ENCODE assay signal across 8 cellular contexts in the genomic region with DNA sequence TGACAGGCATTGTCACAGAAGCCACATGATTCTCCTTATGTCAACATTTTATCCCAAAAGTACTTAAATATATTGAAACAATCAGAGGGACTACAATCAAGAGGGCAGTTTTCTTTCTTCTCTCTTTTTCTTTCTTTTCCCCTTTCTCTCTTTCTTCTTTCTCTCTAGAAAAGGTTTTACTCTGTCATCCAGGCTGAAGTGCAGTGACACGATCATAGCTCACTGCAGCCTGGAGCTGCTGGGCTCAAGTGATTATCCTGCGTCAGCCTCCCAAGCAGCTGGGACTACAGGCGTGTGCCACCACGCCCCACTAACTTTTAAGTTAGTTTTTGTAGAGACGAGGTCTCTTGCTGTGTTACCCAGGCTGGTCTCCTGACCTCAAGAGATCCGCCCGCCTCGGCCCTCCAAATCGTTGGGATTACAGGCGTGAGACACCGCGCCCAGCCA. TPM values are rescaled to one million over a fixed set of nuclear protein-coding genes. Genes with fewer than 3 reads are reported as not detected.
DNase-seq lines count a peak whose midpoint lies in the region; ATAC-seq, FAIRE-seq and TF ChIP-seq lines count a peak whose summit lies in the region.

No MANE protein-coding gene starts in this region.

- FAIRE-seq in RCC 7860 (lab: Jason Lieb, UNC), result no peak

- no peaks in the 10 kb centered on the region for H3K36me3 Mint-ChIP-seq in IgD-negative memory B cell
- H3K36me3 Mint-ChIP-seq in central memory CD8-positive, alpha-beta T cell (ENCODE audit: insufficient read depth), result peaks cover 8% of the 10 kb centered on the region

- peak overlapping the region; percentile 90 to 96 (median 94) for H3K4me3 Mint-ChIP-seq in IgD-negative memory B cell
- peak overlapping the region; percentile 93 for H3K4me3 Mint-ChIP-seq in central memory CD8-positive, alpha-beta T cell

- H3K9me3 ChIP-seq in A673 (ENCODE audit: low read depth, low read length, poor library complexity, severe bottlenecking) (no peaks in the 10 kb centered on the region), muscle layer of colon (ENCODE audit: low read length) (no peaks in the 10 kb centered on the region)

- no TSS peak for BruUV-seq in A673 (replicated peaks; lab: Mats Ljungman, UMichigan)

- DNase-seq in A673 (ENCODE audit: low spot score) (no peak), GM10266 (ENCODE audit: extremely low spot score) (no peak), RCC 7860 (ENCODE audit: low spot score) (no peak), activated gamma-delta T cell treated with Interleukin-2 at 50 U/mL for 16 hours (no peak)
- DNase-seq in central memory CD8-positive, alpha-beta T cell (ENCODE audit: low spot score in 2 of 2), result no peak

- no peak overlapping the region for H3K27ac ChIP-seq in A673 (ENCODE audit: low read depth, low read length, poor library complexity, severe bottlenecking)
- peak overlapping the region; percentile 97 for H3K27ac ChIP-seq in muscle layer of colon (ENCODE audit: low read depth, low read length)

- H3K36me3 ChIP-seq in A673 (ENCODE audit: insufficient read depth, low read length, poor library complexity, severe bottlenecking) (no peaks in the 10 kb centered on the region), muscle layer of colon (ENCODE audit: insufficient read depth, low read length) (no peaks in the 10 kb centered on the region)

- CTCF ChIA-PET in A673 (lab: Charles Lee), result no interaction called here

- no peaks in the 10 kb centered on the region for H3K27me3 Mint-ChIP-seq in IgD-negative memory B cell
- no peaks in the 10 kb centered on the region for H3K27me3 Mint-ChIP-seq in central memory CD8-positive, alpha-beta T cell

- peaks cover 20 to 24% (median 21%) of the 10 kb centered on the region in 3 donors for H3K4me1 Mint-ChIP-seq in IgD-negative memory B cell
- peaks cover 17% of the 10 kb centered on the region for H3K4me1 Mint-ChIP-seq in central memory CD8-positive, alpha-beta T cell

- H3K4me3 ChIP-seq in A673 (ENCODE audit: low read depth, low read length, poor library complexity, severe bottlenecking) (peak overlapping the region; percentile 67), muscle layer of colon (ENCODE audit: low read depth in 1 of 2, low read length in 2 of 2) (peak overlapping the region in 1 of 2 donors; percentile 84)

- H3K9me3 Mint-ChIP-seq in IgD-negative memory B cell, result no peaks in the 10 kb centered on the region
- no peaks in the 10 kb centered on the region for H3K9me3 Mint-ChIP-seq in central memory CD8-positive, alpha-beta T cell

- H3K4me1 ChIP-seq in A673 (ENCODE audit: insufficient read depth, low read length, poor library complexity, severe bottlenecking) (peaks cover 29% of the 10 kb centered on the region), muscle layer of colon (ENCODE audit: insufficient read depth, low read length) (peaks cover 22% of the 10 kb centered on the region)

- H3K27me3 ChIP-seq in A673 (replicated peaks; ENCODE audit: insufficient read depth, low read depth, low read length, poor library complexity) (no peaks in the 10 kb centered on the region), muscle layer of colon (ENCODE audit: control insufficient read depth in 1 of 2, insufficient read depth in 2 of 2, low read length in 2 of 2) (no peaks in the 10 kb centered on the region)

- H3K27ac Mint-ChIP-seq in IgD-negative memory B cell, result peak overlapping the region; percentile 78 to 95 (median 87)
- H3K27ac Mint-ChIP-seq in central memory CD8-positive, alpha-beta T cell (ENCODE audit: low read depth), result peak overlapping the region; percentile 26

- TF ChIP-seq CTCF in A673 (conservative IDR thresholded peaks at IDR 0.05; ENCODE audit: low read depth, low read length), result no peak
- no peak for TF ChIP-seq CTCF in GM10266 (IDR thresholded peaks at IDR 0.05; ENCODE audit: control insufficient read depth, insufficient read depth, low read depth, missing control alignments)

- POLR2A ChIA-PET in A673 (lab: Charles Lee; ENCODE audit: low non-redundant PET), result no interaction called here

- ATAC-seq in central memory CD8-positive, alpha-beta T cell (replicated peaks; ENCODE audit: extremely low read depth, poor library complexity, severe bottlenecking), result no peak
- ATAC-seq in GM18498 (IDR thresholded peaks at IDR 0.05; ENCODE audit: unreplicated experiment), result no peak

- peak overlapping the region; percentile 57 for H3K9ac ChIP-seq in muscle layer of colon (ENCODE audit: low read length)

- intact Hi-C loops in A673 (cut with micrococcal nuclease; ENCODE audit: unreplicated experiment), result no loop called here

RNA-seq across cellular contexts. Expression of gene PRKD3, which starts 1.0 kb away (rescaled TPM):
- total RNA-seq in A673 (2021), result 53.1 and 54.9 TPM in 2 replicates
- 51.2 TPM for polyA plus RNA-seq in IgD-negative memory B cell

RNA-seq across cellular contexts. Expression of gene QPCT, which starts 18.8 kb away (rescaled TPM):
- total RNA-seq in A673 (2021), result 2.2 and 4.2 TPM in 2 replicates
- 1.8 TPM for polyA plus RNA-seq in IgD-negative memory B cell
